Comparison of ENCODE assay signal across 9 cellular contexts in the genomic region with DNA sequence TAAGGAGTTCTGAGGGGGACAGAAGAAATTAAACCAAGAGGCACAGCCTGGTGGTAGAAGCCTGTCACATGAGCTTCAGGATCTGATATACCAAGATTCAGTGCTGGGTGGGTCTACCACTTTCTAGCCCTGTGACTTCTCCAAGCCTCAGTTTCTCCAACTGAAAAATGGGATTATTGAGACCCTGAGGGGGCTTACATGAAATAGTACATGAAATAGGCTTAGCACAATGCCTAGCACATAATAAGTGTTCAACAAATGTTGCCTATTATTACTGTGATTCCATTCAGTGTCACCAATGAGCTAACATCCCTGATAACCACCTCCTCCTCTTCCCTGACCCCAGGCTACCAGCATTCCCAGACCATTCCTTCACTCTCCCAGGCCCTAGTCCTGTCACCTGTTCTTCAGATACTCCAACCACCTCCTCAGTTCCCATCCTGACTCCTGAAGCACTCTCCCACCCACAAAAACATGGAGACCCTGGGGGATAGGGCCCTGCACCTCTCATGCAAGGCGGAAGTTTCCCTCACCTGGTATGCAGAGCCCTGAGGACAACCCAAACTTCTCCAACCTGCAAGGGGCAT. TPM values are rescaled to one million over a fixed set of nuclear protein-coding genes. Genes with fewer than 3 reads are reported as not detected.
DNase-seq lines count a peak whose midpoint lies in the region; ATAC-seq lines count a peak whose summit lies in the region.
"Had no signal": no experiment of that assay in that cellular context is flagged by ENCODE, and none has a peak within 500 bp of the region (broad histone marks: within the 10 kb centered on the region; RNA-seq: fewer than 3 reads in every experiment).

No MANE protein-coding gene starts in this region.

- H3K9me3 Mint-ChIP-seq in stimulated activated naive CD8-positive, alpha-beta T cell treated with anti-CD3 and anti-CD28 coated beads, Interleukin-15, Interleukin-2, amounts not matched to agents 100 ng/mL and 50 ng/mL, for 24 hours = no peaks in the 10 kb centered on the region

- H3K27me3 ChIP-seq in muscle layer of colon (ENCODE audit: control insufficient read depth in 1 of 2, insufficient read depth in 2 of 2, low read length in 2 of 2) = no peaks in the 10 kb centered on the region
- H3K27me3 ChIP-seq in aorta (ENCODE audit: control insufficient read depth in 1 of 2, insufficient read depth in 2 of 2, low read length in 1 of 2) = no peaks in the 10 kb centered on the region

- 92 to 94% methylated on average over 1 of the region's 1 CpG for WGBS in aorta, 2 donors

- peaks cover 35% of the 10 kb centered on the region for H3K36me3 Mint-ChIP-seq in stimulated activated naive CD8-positive, alpha-beta T cell treated with anti-CD3 and anti-CD28 coated beads, Interleukin-15, Interleukin-2, amounts not matched to agents 100 ng/mL and 50 ng/mL, for 24 hours (ENCODE audit: low read depth)

- H3K9me3 ChIP-seq in muscle layer of colon (ENCODE audit: low read length) = no peaks in the 10 kb centered on the region
- no peaks in the 10 kb centered on the region for H3K9me3 ChIP-seq in aorta (ENCODE audit: control insufficient read depth, low read length)

- peak overlapping the region; percentile 71 to 83 for H3K4me3 ChIP-seq in muscle layer of colon (ENCODE audit: low read depth in 1 of 2, low read length in 2 of 2)
- peak overlapping the region in 1 of 2 donors; percentile 28 for H3K4me3 ChIP-seq in aorta (ENCODE audit: low read length in 2 of 2)

- ATAC-seq in stimulated activated naive CD8-positive, alpha-beta T cell treated with anti-CD3 and anti-CD28 coated beads, Interleukin-15, Interleukin-2, amounts not matched to agents 100 U/mL and 50 U/mL, for 24 hours = no peak
- ATAC-seq in aorta (ENCODE audit: low FRiP score) (no peak), HG03135 (IDR thresholded peaks at IDR 0.05; ENCODE audit: unreplicated experiment) (no peak), GM21786 (IDR thresholded peaks at IDR 0.05; ENCODE audit: unreplicated experiment) (no peak)

- peaks cover 48% of the 10 kb centered on the region for H3K4me1 ChIP-seq in muscle layer of colon (ENCODE audit: insufficient read depth, low read length)
- no peaks in the 10 kb centered on the region for H3K4me1 ChIP-seq in aorta (ENCODE audit: control insufficient read depth in 1 of 2, insufficient read depth in 2 of 2, low read length in 2 of 2)

- no peaks in the 10 kb centered on the region for H3K27me3 Mint-ChIP-seq in stimulated activated naive CD8-positive, alpha-beta T cell treated with anti-CD3 and anti-CD28 coated beads, Interleukin-15, Interleukin-2, amounts not matched to agents 100 ng/mL and 50 ng/mL, for 24 hours

- DNase-seq in stimulated activated naive CD8-positive, alpha-beta T cell treated with anti-CD3 and anti-CD28 coated beads, Interleukin-15, Interleukin-2, amounts not matched to agents 100 U/mL and 50 U/mL, for 24 hours = no peak
- DNase-seq in caudate nucleus (lab: John Stamatoyannopoulos, UW) (peak in 2 of 61 donors; percentile 4 to 12), aorta (peak in 1 of 2 donors; percentile 45), COLO668 (lab: John Stamatoyannopoulos, UW; ENCODE audit: unreplicated experiment) (no peak)

- H3K4me3 Mint-ChIP-seq in stimulated activated naive CD8-positive, alpha-beta T cell treated with anti-CD3 and anti-CD28 coated beads, Interleukin-15, Interleukin-2, amounts not matched to agents 100 ng/mL and 50 ng/mL, for 24 hours = peak overlapping the region; percentile 84

- H3K4me1 Mint-ChIP-seq in stimulated activated naive CD8-positive, alpha-beta T cell treated with anti-CD3 and anti-CD28 coated beads, Interleukin-15, Interleukin-2, amounts not matched to agents 100 ng/mL and 50 ng/mL, for 24 hours (ENCODE audit: low read depth) = peaks cover 50% of the 10 kb centered on the region

- intact Hi-C loops in aorta (cut with DNase I) = loop anchor here (10.0 kb wide), 2 partner anchors 332 to 342 kb away; a partner anchor contains a TSS

- H3K27ac Mint-ChIP-seq in stimulated activated naive CD8-positive, alpha-beta T cell treated with anti-CD3 and anti-CD28 coated beads, Interleukin-15, Interleukin-2, amounts not matched to agents 100 ng/mL and 50 ng/mL, for 24 hours = no peak overlapping the region

- H3K27ac ChIP-seq in caudate nucleus (ENCODE audit: low read depth, low read length) = peak overlapping the region; percentile 69
- peak overlapping the region; percentile 67 for H3K27ac ChIP-seq in muscle layer of colon (ENCODE audit: low read depth, low read length)
- H3K27ac ChIP-seq in aorta (ENCODE audit: low read depth in 1 of 2, low read length in 2 of 2) = peak overlapping the region; percentile 63 to 88

- peak overlapping the region; percentile 40 for H3K9ac ChIP-seq in muscle layer of colon (ENCODE audit: low read length)

- H3K36me3 ChIP-seq in muscle layer of colon (ENCODE audit: insufficient read depth, low read length) = peaks cover 27% of the 10 kb centered on the region
- no peaks in the 10 kb centered on the region for H3K36me3 ChIP-seq in aorta (ENCODE audit: control insufficient read depth in 1 of 2, insufficient read depth in 2 of 2, low read length in 1 of 2)

RNA-seq across cellular contexts. Expression of a gene that starts 1.8 kb away (rescaled TPM):
- 100 to 1,000 TPM; 169 to 184 TPM for total RNA-seq in aorta
- polyA plus RNA-seq in aorta = 100 to 1,000 TPM in 1 of 2 donors, 10 to 100 TPM in 1; 35.2 to 161 TPM

RNA-seq across cellular contexts. Expression of a gene that starts 12.7 kb away (rescaled TPM):
- total RNA-seq in aorta = 10 to 100 TPM; 43.2 to 48.7 TPM
- 10 to 100 TPM; 37.8 to 44.9 TPM for polyA plus RNA-seq in aorta

RNA-seq across cellular contexts. Expression of a gene that starts 15.2 kb away (rescaled TPM):
- not detected for total RNA-seq in aorta
- not detected for polyA plus RNA-seq in aorta
- total RNA-seq: HT1080 had no signal

RNA-seq across cellular contexts. Expression of a gene that starts 58.0 kb away (rescaled TPM):
- not detected for total RNA-seq in aorta
- not detected for polyA plus RNA-seq in aorta
- total RNA-seq: HT1080 had no signal
